Comparison of ENCODE assay signal across 13 cellular contexts in genomic region chr9:88826181-88826580, GRCh38.
DNase-seq lines count a peak whose midpoint lies in the region; ATAC-seq and TF ChIP-seq lines count a peak whose summit lies in the region.
"Had no signal": no experiment of that assay in that cellular context is flagged by ENCODE, and none has a peak within 500 bp of the region (broad histone marks: within the 10 kb centered on the region; RNA-seq: fewer than 3 reads in every experiment).

No MANE protein-coding gene starts in this region.

- H2BK5ac ChIP-seq in mesenchymal stem cell (ENCODE audit: low read depth, low read length, poor library complexity, severe bottlenecking): no peak overlapping the region

- peak; percentile 39 for DNase-seq in EH (ENCODE audit: low read depth)
- DNase-seq in brain microvascular endothelial cell: no peak
- no peak for DNase-seq in mesenchymal stem cell
- DNase-seq in left lung: no peak
- no peak for DNase-seq in NCI-H226
- no peak for DNase-seq in NCI-H748 (lab: John Stamatoyannopoulos, UW; ENCODE audit: unreplicated experiment)
- DNase-seq: Caco-2; CD8-positive, alpha-beta T cell; DND-41; GOT3 had no signal

- no peak overlapping the region for H2AFZ ChIP-seq in ACC112 (ENCODE audit: low read length, unreplicated experiment)
- no peak overlapping the region for H2AFZ ChIP-seq in mesenchymal stem cell (ENCODE audit: low read depth, low read length)

- H3K27me3 ChIP-seq in ACC112 (ENCODE audit: insufficient read depth, low read length) (no peaks in the 10 kb centered on the region), brain microvascular endothelial cell (replicated peaks) (no peaks in the 10 kb centered on the region), mesenchymal stem cell (ENCODE audit: control insufficient read depth in 1 of 2, insufficient read depth in 1 of 2, low read length in 2 of 2) (peaks cover 3 to 17% of the 10 kb centered on the region in 2 experiments), left lung (peaks cover 0 to 85% of the 10 kb centered on the region in 2 donors)

- H3K27ac ChIP-seq in ACC112 (ENCODE audit: low read depth, low read length) (peak overlapping the region; percentile 30; the same call in 1 of the 2 replicates), brain microvascular endothelial cell (peak overlapping the region; percentile 41), mesenchymal stem cell (ENCODE audit: low read length, poor library complexity, severe bottlenecking) (no peak overlapping the region), left lung (no peak overlapping the region)

- in situ Hi-C loops in brain microvascular endothelial cell (cut with HindIII; ENCODE audit: low pct_ligation_motif_present, low sequenced_read_pairs): no loop called here

- no peak overlapping the region for H3K18ac ChIP-seq in mesenchymal stem cell (ENCODE audit: low read depth in 1 of 2, low read length in 2 of 2)

- WGBS in mesenchymal stem cell: 93% methylated on average over 1 of the region's 1 CpG

- no peak overlapping the region for H2BK15ac ChIP-seq in mesenchymal stem cell (ENCODE audit: low read depth, poor library complexity, severe bottlenecking)

- H3K79me2 ChIP-seq in ACC112 (ENCODE audit: control insufficient read depth, insufficient read depth, low read length, unreplicated experiment): no peaks in the 10 kb centered on the region

- H2AK5ac ChIP-seq in mesenchymal stem cell (ENCODE audit: low read length, severe bottlenecking): no peak overlapping the region

- no peak for TF ChIP-seq CTCF in brain microvascular endothelial cell (IDR thresholded peaks at IDR 0.05; ENCODE audit: low read depth, low read length, missing control alignments)
- no peak for TF ChIP-seq CTCF in left lung (IDR thresholded peaks at IDR 0.05)

- H3K4me3 ChIP-seq in ACC112 (ENCODE audit: low read depth, low read length) (no peak overlapping the region), brain microvascular endothelial cell (ENCODE audit: low read depth, low read length) (no peak overlapping the region), mesenchymal stem cell (ENCODE audit: insufficient read depth in 1 of 2, low read depth in 1 of 2, low read length in 2 of 2) (no peak overlapping the region), left lung (no peak overlapping the region)
- H3K4me3 ChIP-seq: HAP-1 had no signal

- H3K4me1 ChIP-seq in ACC112 (ENCODE audit: control insufficient read depth, insufficient read depth, low read length, unreplicated experiment) (no peaks in the 10 kb centered on the region), mesenchymal stem cell (ENCODE audit: control insufficient read depth, insufficient read depth, low read depth, low read length) (peaks cover 14% of the 10 kb centered on the region), left lung (no peaks in the 10 kb centered on the region)
- H3K4me1 ChIP-seq: Caco-2, HAP-1 had no signal

- no peak overlapping the region for H2BK120ac ChIP-seq in mesenchymal stem cell (ENCODE audit: low read depth, low read length)

- H3K4me2 ChIP-seq in mesenchymal stem cell (ENCODE audit: low read length, poor library complexity, severe bottlenecking): no peak overlapping the region

- H3K14ac ChIP-seq in mesenchymal stem cell (ENCODE audit: low read length in 2 of 2): no peak overlapping the region

- ATAC-seq in HG03139 (IDR thresholded peaks at IDR 0.05; ENCODE audit: unreplicated experiment) (no peak), left lung (no peak)
- ATAC-seq: CD8-positive, alpha-beta T cell had no signal

- intact Hi-C loops in left lung (cut with DNase I): no loop called here

- H3K36me3 ChIP-seq in ACC112 (ENCODE audit: insufficient read depth, low read length): no peaks in the 10 kb centered on the region
- H3K36me3 ChIP-seq in brain microvascular endothelial cell (replicated peaks): no peaks in the 10 kb centered on the region
- H3K36me3 ChIP-seq in mesenchymal stem cell (ENCODE audit: control insufficient read depth in 1 of 2, insufficient read depth in 2 of 2, low read depth in 1 of 2, low read length in 2 of 2): no peaks in the 10 kb centered on the region
- no peaks in the 10 kb centered on the region for H3K36me3 ChIP-seq in left lung
- H3K36me3 ChIP-seq: HAP-1 had no signal

- no peak overlapping the region for H3K23ac ChIP-seq in mesenchymal stem cell (ENCODE audit: low read length in 2 of 2)

- H4K91ac ChIP-seq in mesenchymal stem cell (ENCODE audit: low read length): no peak overlapping the region

- peak overlapping the region; percentile 51 to 91 for H2BK12ac ChIP-seq in mesenchymal stem cell (ENCODE audit: low read length in 2 of 2)

- H4K8ac ChIP-seq in mesenchymal stem cell (ENCODE audit: low read length): no peak overlapping the region

- H3K79me1 ChIP-seq in mesenchymal stem cell (replicated peaks; ENCODE audit: low read length, poor library complexity, severe bottlenecking): no peaks in the 10 kb centered on the region

- no peaks in the 10 kb centered on the region for H3K9me3 ChIP-seq in mesenchymal stem cell (ENCODE audit: control insufficient read depth, low read length)
- peaks cover 0 to 3% of the 10 kb centered on the region in 2 donors for H3K9me3 ChIP-seq in left lung
- H3K9me3 ChIP-seq: Caco-2, HAP-1 had no signal

- no peak overlapping the region for H3K4ac ChIP-seq in mesenchymal stem cell (ENCODE audit: low read depth in 1 of 2, low read length in 2 of 2)

- no peak overlapping the region for H3K9ac ChIP-seq in mesenchymal stem cell (ENCODE audit: low read length)

Comparison
In these comparisons a context has a peak if more than half of its experiments do, and no peak if none do; other contexts are left out.
1. H3K27ac ChIP-seq: peak in ACC112 (single experiment) and brain microvascular endothelial cell (single experiment); none in mesenchymal stem cell (single experiment) and left lung (0 of 2).